1 cellular context compared by ENCODE assay signal in genomic region chr15:42131826-42132806, GRCh38.
TF ChIP-seq lines count a peak whose summit lies in the region.

No MANE protein-coding gene starts in this region.

TF ChIP-seq in SK-N-SH treated with all-trans-retinoic acid at 6 μM for 48 hours, 23 proteins besides CTCF, POLR2A, EP300 and RAD21 (continued from another document):
- TF ChIP-seq, protein P1, sequence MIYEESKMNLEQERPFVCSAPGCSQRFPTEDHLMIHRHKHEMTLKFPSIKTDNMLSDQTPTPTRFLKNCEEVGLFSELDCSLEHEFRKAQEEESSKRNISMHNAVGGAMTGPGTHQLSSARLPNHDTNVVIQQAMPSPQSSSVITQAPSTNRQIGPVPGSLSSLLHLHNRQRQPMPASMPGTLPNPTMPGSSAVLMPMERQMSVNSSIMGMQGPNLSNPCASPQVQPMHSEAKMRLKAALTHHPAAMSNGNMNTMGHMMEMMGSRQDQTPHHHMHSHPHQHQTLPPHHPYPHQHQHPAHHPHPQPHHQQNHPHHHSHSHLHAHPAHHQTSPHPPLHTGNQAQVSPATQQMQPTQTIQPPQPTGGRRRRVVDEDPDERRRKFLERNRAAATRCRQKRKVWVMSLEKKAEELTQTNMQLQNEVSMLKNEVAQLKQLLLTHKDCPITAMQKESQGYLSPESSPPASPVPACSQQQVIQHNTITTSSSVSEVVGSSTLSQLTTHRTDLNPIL (CRISPR knock-in tag; IDR thresholded peaks at IDR 0.05; ENCODE audit: low read depth): no peak
